Comparison of ENCODE assay signal across 22 cellular contexts in the genomic region with DNA sequence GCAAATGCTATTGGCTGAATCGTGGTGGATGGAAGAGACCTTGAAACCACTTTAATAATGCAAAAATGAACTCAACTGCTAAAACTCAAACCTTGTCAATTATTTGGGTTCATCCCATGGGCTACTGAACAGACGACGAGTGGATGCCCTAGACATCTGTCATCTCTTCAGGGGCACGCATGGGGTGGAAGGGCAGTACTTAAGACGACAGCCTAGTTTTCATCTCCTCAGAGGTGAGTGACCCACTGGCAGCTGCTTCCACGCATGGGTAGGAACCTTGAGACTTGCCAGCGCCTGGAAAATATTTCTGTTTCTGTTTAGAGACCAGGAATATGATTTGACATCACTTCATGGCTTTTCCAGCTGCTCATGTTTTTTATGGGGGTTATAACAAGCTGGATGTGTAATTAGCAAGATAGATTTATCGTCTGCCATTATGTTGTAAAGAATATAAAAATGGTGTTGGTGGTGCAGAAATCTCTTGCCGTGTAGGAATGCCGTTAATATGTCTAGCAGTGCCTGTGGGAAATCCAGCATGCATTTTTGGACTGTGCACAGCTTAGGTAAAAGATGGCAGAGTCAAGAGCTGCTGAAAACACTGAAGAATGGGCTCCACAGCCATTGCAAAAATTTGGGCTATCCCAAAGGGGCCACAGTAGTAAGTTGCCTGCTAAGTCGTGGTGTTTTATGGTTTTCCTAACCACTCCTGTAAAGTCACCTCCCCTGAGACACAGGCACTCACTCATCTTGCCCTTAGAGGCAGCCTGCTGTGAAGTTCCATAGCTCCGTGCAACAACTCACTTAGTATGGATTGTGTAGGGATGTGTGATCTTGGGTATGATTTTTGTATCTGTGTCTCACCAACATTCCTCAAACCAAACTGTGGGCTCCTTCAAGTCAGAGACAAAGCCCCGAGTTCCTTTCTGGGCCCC.
DNase-seq lines count a peak whose midpoint lies in the region; ATAC-seq, FAIRE-seq and TF ChIP-seq lines count a peak whose summit lies in the region.
"Had no signal": no experiment of that assay in that cellular context is flagged by ENCODE, and none has a peak within 500 bp of the region (broad histone marks: within the 10 kb centered on the region; RNA-seq: fewer than 3 reads in every experiment).

No MANE protein-coding gene starts in this region.

- intact Hi-C loops in HepG2 (cut with micrococcal nuclease; ENCODE audit: unreplicated experiment) (no loop called here), right lobe of liver (cut with DNase I) (no loop called here), left colon (cut with DNase I, micrococcal nuclease) (no loop called here), right cardiac atrium (cut with DNase I) (no loop called here)

- peak; percentile 12 for FAIRE-seq in HepG2 (lab: Jason Lieb, UNC)
- FAIRE-seq: A549, GM12892, GM18507 had no signal

- H3K4me1 ChIP-seq in HepG2 (ENCODE audit: insufficient read depth, low read length) (no peaks in the 10 kb centered on the region), right lobe of liver (no peaks in the 10 kb centered on the region), right cardiac atrium (ENCODE audit: control insufficient read depth, insufficient read depth, low read length) (no peaks in the 10 kb centered on the region), smooth muscle cell (ENCODE audit: low read depth) (no peaks in the 10 kb centered on the region)
- H3K4me1 ChIP-seq: A549 had no signal

- CTCF ChIA-PET in HepG2 (lab: Yijun Ruan, JAX; ENCODE audit: low intra/inter-chr PET ratio, low total read pairs) = no interaction called here

- H3K9me3 Mint-ChIP-seq in osteocyte (ENCODE audit: unreplicated experiment) = peaks cover 15% of the 10 kb centered on the region

- H3K4me1 Mint-ChIP-seq in osteocyte (ENCODE audit: unreplicated experiment) = no peaks in the 10 kb centered on the region

- H3K36me3 ChIP-seq in HepG2 (replicated peaks in 1 of 2; ENCODE audit: control insufficient read depth in 1 of 2, insufficient read depth in 2 of 2, low read length in 2 of 2) (no peaks in the 10 kb centered on the region), right lobe of liver (no peaks in the 10 kb centered on the region), smooth muscle cell (ENCODE audit: low read depth) (peaks cover 4% of the 10 kb centered on the region)

- POLR2A ChIA-PET in HepG2 (lab: Yijun Ruan, JAX) = no interaction called here

- H3K9me3 ChIP-seq in HepG2 (ENCODE audit: low read length) = peaks cover 4% of the 10 kb centered on the region; the same call in 1 of the 2 replicates
- H3K9me3 ChIP-seq in right lobe of liver = no peaks in the 10 kb centered on the region
- no peaks in the 10 kb centered on the region for H3K9me3 ChIP-seq in right cardiac atrium (ENCODE audit: control insufficient read depth, low read length)
- peaks cover 12% of the 10 kb centered on the region for H3K9me3 ChIP-seq in smooth muscle cell (replicated peaks; ENCODE audit: low read depth)

- H3K4me3 Mint-ChIP-seq in osteocyte (ENCODE audit: unreplicated experiment) = no peak overlapping the region
- H3K4me3 Mint-ChIP-seq: CD4-positive, alpha-beta T cell; HFFc6 had no signal

- TF ChIP-seq EP300 in HepG2 (IDR thresholded peaks at IDR 0.05; ENCODE audit: low read depth in 2 of 2, low read length in 2 of 2) (no peak), HepG2 (CRISPR knock-in tag; IDR thresholded peaks at IDR 0.05; ENCODE audit: borderline replicate concordance) (no peak)

- TF ChIP-seq CTCF in HepG2 (CRISPR knock-in tag; IDR thresholded peaks at IDR 0.05) (no peak), right lobe of liver (IDR thresholded peaks at IDR 0.05) (no peak), osteocyte (IDR thresholded peaks at IDR 0.05) (no peak), smooth muscle cell (IDR thresholded peaks at IDR 0.05; ENCODE audit: borderline replicate concordance, insufficient read depth, poor library complexity, severe bottlenecking) (no peak)

- H3K27ac ChIP-seq in HepG2 (ENCODE audit: extremely low read length, insufficient read depth, low read length) (no peak overlapping the region), right lobe of liver (no peak overlapping the region), right cardiac atrium (ENCODE audit: low read length) (no peak overlapping the region), smooth muscle cell (ENCODE audit: low read depth) (no peak overlapping the region)
- H3K27ac ChIP-seq: 22Rv1, A549, C4-2B, HL-60 had no signal

- no peak overlapping the region for H3K9ac ChIP-seq in HepG2 (ENCODE audit: insufficient read depth, low read depth, low read length)
- no peak overlapping the region for H3K9ac ChIP-seq in smooth muscle cell (ENCODE audit: low read depth)

- DNase-seq in HepG2 (ENCODE audit: low spot score) (no peak), right lobe of liver (no peak), left colon (peak in 1 of 2 donors; percentile 16), osteocyte (ENCODE audit: extremely low spot score, unreplicated experiment) (peak; percentile 5), right cardiac atrium (no peak), smooth muscle cell (lab: John Stamatoyannopoulos, UW; ENCODE audit: unreplicated experiment) (no peak)
- no peak for DNase-seq in effector CD8-positive, alpha-beta T cell (lab: John Stamatoyannopoulos, UW)
- DNase-seq: AML-193; CD4-positive, alpha-beta T cell; DMS153; DMS79; GDM1; GOT3; H7; HFFc6 had no signal

- TF ChIP-seq RAD21 in HepG2 (CRISPR knock-in tag; IDR thresholded peaks at IDR 0.05) = no peak

- no peaks in the 10 kb centered on the region for H3K36me3 Mint-ChIP-seq in osteocyte (ENCODE audit: unreplicated experiment)

- BruUV-seq in HepG2 (replicated peaks; lab: Mats Ljungman, UMichigan) = no TSS peak

- H3K4me3 ChIP-seq in HepG2 (replicated peaks in 1 of 3; ENCODE audit: insufficient read depth in 1 of 3, low read depth in 2 of 3, low read length in 3 of 3) (no peak overlapping the region), right lobe of liver (no peak overlapping the region), right cardiac atrium (ENCODE audit: low read length) (no peak overlapping the region), smooth muscle cell (no peak overlapping the region)
- H3K4me3 ChIP-seq: A549 had no signal

- no peak for TF ChIP-seq POLR2A in HepG2 (IDR thresholded peaks at IDR 0.05; ENCODE audit: insufficient read depth in 1 of 2, low read depth in 2 of 2, low read length in 2 of 2)
- no peak for TF ChIP-seq POLR2A in right lobe of liver (IDR thresholded peaks at IDR 0.05)

- WGBS in HepG2 (ENCODE audit: low lambda C conversion rate) = 1% methylated on average over 13 of the region's 13 CpGs
- 68% methylated on average over 10 of the region's 13 CpGs for WGBS in right lobe of liver (ENCODE audit: insufficient coverage, low coverage, low lambda C conversion rate, missing lambda C conversion rate)
- WGBS in right cardiac atrium = 72% methylated on average over 13 of the region's 13 CpGs
- 91% methylated on average over 13 of the region's 13 CpGs for WGBS in smooth muscle cell (ENCODE audit: low lambda C conversion rate)

- peaks cover 4 to 40% of the 10 kb centered on the region in 2 experiments; a peak in 4 of 5 replicates for H3K27me3 ChIP-seq in HepG2 (ENCODE audit: control insufficient read depth in 1 of 2, insufficient read depth in 2 of 2, low read length in 2 of 2)
- H3K27me3 ChIP-seq in right lobe of liver = no peaks in the 10 kb centered on the region
- no peaks in the 10 kb centered on the region for H3K27me3 ChIP-seq in right cardiac atrium (ENCODE audit: control insufficient read depth, insufficient read depth)
- H3K27me3 ChIP-seq in smooth muscle cell (ENCODE audit: low read depth) = no peaks in the 10 kb centered on the region

- H2AFZ ChIP-seq in HepG2 (ENCODE audit: low read length) (no peak overlapping the region), smooth muscle cell (ENCODE audit: low read depth) (no peak overlapping the region)

- peaks cover 43% of the 10 kb centered on the region for H3K27me3 Mint-ChIP-seq in osteocyte (ENCODE audit: unreplicated experiment)

- H3K79me2 ChIP-seq in HepG2 (ENCODE audit: insufficient read depth, low read length) = no peaks in the 10 kb centered on the region
- H3K79me2 ChIP-seq in smooth muscle cell (ENCODE audit: low read depth) = no peaks in the 10 kb centered on the region

- H3K27ac Mint-ChIP-seq in osteocyte (ENCODE audit: unreplicated experiment) = no peak overlapping the region
- H3K27ac Mint-ChIP-seq: CD4-positive, alpha-beta T cell; HFFc6 had no signal

- no peaks in the 10 kb centered on the region for H3F3A ChIP-seq in smooth muscle cell (ENCODE audit: low read depth)

- ATAC-seq in HepG2 (no peak), right lobe of liver (no peak), left colon (peak; percentile 88), right cardiac atrium (no peak)
- ATAC-seq: A549, HCT116 had no signal

- H3K4me2 ChIP-seq in HepG2 (ENCODE audit: low read depth, low read length) = no peak overlapping the region
- no peak overlapping the region for H3K4me2 ChIP-seq in smooth muscle cell
- H3K4me2 ChIP-seq: A549 had no signal

- no peaks in the 10 kb centered on the region for H4K20me1 ChIP-seq in HepG2 (ENCODE audit: insufficient read depth, low read length)
- no peaks in the 10 kb centered on the region for H4K20me1 ChIP-seq in smooth muscle cell (ENCODE audit: low read depth)

- in situ Hi-C loops in HepG2 (cut with HindIII; ENCODE audit: extremely low pct_ligation_motif_present, low pct_unique_long_range_greater_than_20kb) = no loop called here

TF ChIP-seq in HepG2, 621 proteins besides CTCF, POLR2A, EP300 and RAD21 (continues in another document):
- TF ChIP-seq YEATS2 (CRISPR knock-in tag; IDR thresholded peaks at IDR 0.05; ENCODE audit: borderline replicate concordance) = no peak
- TF ChIP-seq, protein P1, sequence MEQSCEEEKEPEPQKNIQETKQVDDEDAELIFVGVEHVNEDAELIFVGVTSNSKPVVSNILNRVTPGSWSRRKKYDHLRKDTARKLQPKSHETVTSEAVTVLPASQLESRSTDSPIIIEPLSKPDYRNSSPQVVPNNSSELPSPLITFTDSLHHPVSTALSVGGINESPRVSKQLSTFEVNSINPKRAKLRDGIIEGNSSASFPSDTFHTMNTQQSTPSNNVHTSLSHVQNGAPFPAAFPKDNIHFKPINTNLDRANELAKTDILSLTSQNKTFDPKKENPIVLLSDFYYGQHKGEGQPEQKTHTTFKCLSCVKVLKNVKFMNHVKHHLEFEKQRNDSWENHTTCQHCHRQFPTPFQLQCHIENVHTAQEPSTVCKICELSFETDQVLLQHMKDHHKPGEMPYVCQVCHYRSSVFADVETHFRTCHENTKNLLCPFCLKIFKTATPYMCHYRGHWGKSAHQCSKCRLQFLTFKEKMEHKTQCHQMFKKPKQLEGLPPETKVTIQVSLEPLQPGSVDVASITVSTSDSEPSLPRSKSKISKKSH (CRISPR knock-in tag; IDR thresholded peaks at IDR 0.05; ENCODE audit: borderline replicate concordance) = no peak
- no peak for TF ChIP-seq GATA4 (IDR thresholded peaks at IDR 0.05; ENCODE audit: borderline replicate concordance, low read depth)
- no peak for TF ChIP-seq TAF1 (CRISPR knock-in tag; IDR thresholded peaks at IDR 0.05)
- no peak for TF ChIP-seq MED8 (CRISPR knock-in tag; IDR thresholded peaks at IDR 0.05; ENCODE audit: insufficient replicate concordance)
- no peak for TF ChIP-seq SNAPC2 (CRISPR knock-in tag; IDR thresholded peaks at IDR 0.05)
- TF ChIP-seq ZNF720 (CRISPR knock-in tag; IDR thresholded peaks at IDR 0.05) = no peak
- TF ChIP-seq BCL6 (CRISPR knock-in tag; IDR thresholded peaks at IDR 0.05) = no peak
- no peak for TF ChIP-seq MIER3 (CRISPR knock-in tag; IDR thresholded peaks at IDR 0.05; ENCODE audit: borderline replicate concordance)
